Comparison of ENCODE assay signal across 20 cellular contexts in the genomic region with DNA sequence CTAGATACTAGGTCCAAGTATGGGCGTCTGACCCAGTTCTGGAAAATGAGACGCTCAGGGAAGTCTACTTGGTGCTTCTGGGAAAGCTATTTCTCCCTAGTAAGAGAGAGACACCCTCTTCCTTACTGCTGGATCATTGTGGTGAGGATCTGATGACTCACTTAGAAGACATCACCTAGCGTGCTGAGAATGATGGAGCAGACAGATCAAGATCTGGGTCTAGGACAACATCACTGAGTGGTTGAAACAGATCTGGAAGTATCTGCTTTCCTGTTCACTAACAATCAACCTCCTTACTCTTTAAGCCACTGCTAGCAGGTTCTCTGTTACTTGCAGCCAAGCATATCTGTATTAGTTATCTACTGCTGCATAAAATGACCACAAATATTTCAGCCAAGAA. TPM values are rescaled to one million over a fixed set of nuclear protein-coding genes. Genes with fewer than 3 reads are reported as not detected.
DNase-seq lines count a peak whose midpoint lies in the region; ATAC-seq and TF ChIP-seq lines count a peak whose summit lies in the region.
"Had no signal": no experiment of that assay in that cellular context is flagged by ENCODE, and none has a peak within 500 bp of the region (broad histone marks: within the 10 kb centered on the region; RNA-seq: fewer than 3 reads in every experiment).

No MANE protein-coding gene starts in this region.

- in situ Hi-C loops in Caki2 (cut with HindIII; ENCODE audit: low pct_unique_long_range_greater_than_20kb, low sequenced_read_pairs), result no loop called here

- no peak for ATAC-seq in HG03175 (IDR thresholded peaks at IDR 0.05; ENCODE audit: unreplicated experiment)
- ATAC-seq: activated T-helper 17 cell treated with anti-CD3 and anti-CD28 coated beads, Interleukin-2, amount 50 U/mL, for 72 hours; body of pancreas; left lung; naive thymus-derived CD8-positive, alpha-beta T cell had no signal

- H3K4me3 ChIP-seq in cardiac fibroblast (replicated peaks in 1 of 2; ENCODE audit: low read depth in 2 of 2, low read length in 2 of 2), result no peak overlapping the region
- H3K4me3 ChIP-seq: body of pancreas, left lung, prostate gland, transverse colon had no signal

- peak; percentile 71 for DNase-seq in Caki2 (ENCODE audit: low read depth)
- peak; percentile 27 for DNase-seq in OCI-M1 (lab: John Stamatoyannopoulos, UW)
- DNase-seq in cardiac fibroblast (ENCODE audit: low read depth in 2 of 2), result peak; percentile 3 to 56
- DNase-seq in myocyte (ENCODE audit: low read depth), result peak; percentile 73
- DNase-seq in NCI-H748 (lab: John Stamatoyannopoulos, UW; ENCODE audit: unreplicated experiment), result no peak
- no peak for DNase-seq in cerebellum (ENCODE audit: low spot score)
- DNase-seq in cardiac septum (ENCODE audit: low spot score), result no peak
- DNase-seq: activated CD4-positive, alpha-beta T cell treated with anti-CD3 and anti-CD28 coated beads, Interleukin-2, amount 50 U/mL, for 48 hours; body of pancreas; CD4-positive, alpha-beta T cell; GOT3; left lung; naive thymus-derived CD8-positive, alpha-beta T cell; NCI-H2029 treated with DMSO at 0.1 percent for 48 hours; NCI-H748 treated with DMSO at 0.1 percent for 48 hours; SHP77 treated with DMSO at 0.1 percent for 48 hours; transverse colon had no signal

- intact Hi-C loops in cardiac septum (cut with DNase I), result no loop called here

- TF ChIP-seq CTCF in cardiac fibroblast (IDR thresholded peaks at IDR 0.05; ENCODE audit: low read depth, low read length), result no peak

RNA-seq across cellular contexts. Expression of a gene that starts 38.3 kb away (rescaled TPM):
- 15.0 and 22.3 TPM in 2 replicates for total RNA-seq in Caki2 (2014; rRNA removed; shearing (Covaris generic); ENCODE audit: low replicate concordance)
- total RNA-seq in myocyte (10.4 and 12.5 TPM in 2 replicates), cerebellum (22.3 TPM), cardiac septum (10.7 TPM)
- polyA plus RNA-seq in myocyte (2012), result 8.0 TPM

Comparison
In these comparisons a context has a peak if more than half of its experiments do, and no peak if none do; other contexts are left out.
1. DNase-seq: peak in Caki2 (single experiment), OCI-M1 (single experiment), cardiac fibroblast (2 of 2) and myocyte (single experiment); none in NCI-H748 (single experiment), cerebellum (single experiment) and cardiac septum (single experiment).